Comparison of ENCODE assay signal across 8 cellular contexts in the genomic region with DNA sequence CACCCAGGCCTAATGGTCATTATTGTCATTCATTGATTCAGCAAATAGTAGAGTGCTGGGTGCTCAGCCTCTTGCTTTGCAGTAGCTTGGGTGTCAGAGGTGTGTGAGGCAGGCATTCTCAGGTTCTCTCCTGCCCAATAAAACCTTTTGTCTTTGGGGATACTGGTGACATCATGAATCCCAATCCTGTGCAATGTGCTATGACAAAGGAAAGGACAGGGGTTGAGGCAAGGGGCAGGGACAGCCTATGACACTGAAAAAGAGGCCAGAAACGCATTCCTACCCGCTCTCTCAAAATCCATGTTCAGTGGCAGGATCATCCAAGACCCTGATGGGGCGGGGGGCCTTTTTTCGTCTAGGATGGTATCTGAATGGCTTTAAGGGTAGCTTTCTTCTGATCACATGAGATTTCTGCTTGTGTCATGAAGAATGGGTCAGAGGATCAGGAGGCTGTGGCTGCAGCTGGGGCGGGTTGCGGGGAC. TPM values are rescaled to one million over a fixed set of nuclear protein-coding genes. Genes with fewer than 3 reads are reported as not detected.
DNase-seq lines count a peak whose midpoint lies in the region; ATAC-seq and TF ChIP-seq lines count a peak whose summit lies in the region.

No MANE protein-coding gene starts in this region.

- H3K4me3 Mint-ChIP-seq in chondrocyte (ENCODE audit: unreplicated experiment), result peak overlapping the region; percentile 90
- peak overlapping the region; percentile 82 to 91 (median 88) for H3K4me3 Mint-ChIP-seq in naive thymus-derived CD8-positive, alpha-beta T cell

- ATAC-seq in naive thymus-derived CD8-positive, alpha-beta T cell, result no peak

- peak overlapping the region; percentile 87 for H3K4me3 ChIP-seq in BLaER1
- peak overlapping the region; percentile 84 for H3K4me3 ChIP-seq in LNCaP clone FGC (ENCODE audit: low read depth, low read length)

- POLR2A ChIA-PET in naive thymus-derived CD8-positive, alpha-beta T cell (lab: Charles Lee), result interaction anchor here (0.5 to 0.7 kb wide), 2 partner anchors 66 to 91 kb away, joined by 3 to 4 read pairs; partner anchors contain the start of gene RNF4

- peak overlapping the region; percentile 98 for H3K9ac ChIP-seq in BLaER1

- TF ChIP-seq CTCF in LNCaP clone FGC (IDR thresholded peaks at IDR 0.05; ENCODE audit: control insufficient read depth, extremely low read depth, insufficient read depth), result no peak
- TF ChIP-seq CTCF in chondrocyte (IDR thresholded peaks at IDR 0.05), result no peak

- no peaks in the 10 kb centered on the region for H3K9me3 Mint-ChIP-seq in chondrocyte (ENCODE audit: low read depth)
- H3K9me3 Mint-ChIP-seq in naive thymus-derived CD8-positive, alpha-beta T cell, result no peaks in the 10 kb centered on the region

- peak overlapping the region; percentile 94 for H3K4me2 ChIP-seq in BLaER1

- no peaks in the 10 kb centered on the region for H3K36me3 Mint-ChIP-seq in chondrocyte (ENCODE audit: low read depth)
- no peaks in the 10 kb centered on the region for H3K36me3 Mint-ChIP-seq in naive thymus-derived CD8-positive, alpha-beta T cell

- peak overlapping the region; percentile 97 for H3K27ac Mint-ChIP-seq in chondrocyte (ENCODE audit: unreplicated experiment)
- H3K27ac Mint-ChIP-seq in naive thymus-derived CD8-positive, alpha-beta T cell, result peak overlapping the region; percentile 74 to 98 (median 94)

- no peaks in the 10 kb centered on the region for H3K9me3 ChIP-seq in BLaER1

- H3K36me3 ChIP-seq in BLaER1, result peaks cover 12% of the 10 kb centered on the region; the same call in 1 of the 2 replicates

- H3K4me1 ChIP-seq in BLaER1, result peaks cover 34% of the 10 kb centered on the region

- H3K27me3 ChIP-seq in BLaER1, result no peaks in the 10 kb centered on the region

- DNase-seq in LNCaP clone FGC (ENCODE audit: low read depth) (no peak), chondrocyte (ENCODE audit: low spot score) (no peak), GM19238 (ENCODE audit: insufficient read length, low spot score) (no peak), NCI-H2081 (lab: John Stamatoyannopoulos, UW) (no peak), SW 1271 (lab: John Stamatoyannopoulos, UW) (no peak), DMS 273 (lab: John Stamatoyannopoulos, UW; ENCODE audit: unreplicated experiment) (no peak)
- DNase-seq in naive thymus-derived CD8-positive, alpha-beta T cell, result peak in 1 of 10 donors; percentile 6

- H3K27me3 Mint-ChIP-seq in chondrocyte (ENCODE audit: low read depth), result no peaks in the 10 kb centered on the region
- H3K27me3 Mint-ChIP-seq in naive thymus-derived CD8-positive, alpha-beta T cell, result peaks cover 0 to 2% (median 0%) of the 10 kb centered on the region in 5 donors

- H3K27ac ChIP-seq in BLaER1, result peak overlapping the region; percentile 98

- H3K4me1 Mint-ChIP-seq in chondrocyte (ENCODE audit: low read depth), result peaks cover 21% of the 10 kb centered on the region
- H3K4me1 Mint-ChIP-seq in naive thymus-derived CD8-positive, alpha-beta T cell, result peaks cover 4 to 25% (median 15%) of the 10 kb centered on the region in 4 donors

- H4K20me1 ChIP-seq in BLaER1, result peaks cover 31% of the 10 kb centered on the region

RNA-seq across cellular contexts. Expression of gene FAM193A, which starts 1.5 kb away (rescaled TPM):
- total RNA-seq in chondrocyte, result 24.9 to 28.1 TPM (median 26.7 TPM) in 3 replicates
- total RNA-seq in naive thymus-derived CD8-positive, alpha-beta T cell, result 10 to 100 TPM; 47.4 to 48.6 TPM
- 1 to 10 TPM; 1.5 to 4.3 (median 1.7) TPM for polyA plus RNA-seq in naive thymus-derived CD8-positive, alpha-beta T cell
